ENCODE assay signal across 8 cellular contexts in genomic region chr10:80471009-80471408, GRCh38. TPM values are rescaled to one million over a fixed set of nuclear protein-coding genes. Genes with fewer than 3 reads are reported as not detected.
DNase-seq lines count a peak whose midpoint lies in the region; ATAC-seq lines count a peak whose summit lies in the region.

No MANE protein-coding gene starts in this region.

- H3K27ac Mint-ChIP-seq in immature natural killer cell = peak overlapping the region; percentile 80 to 95 (median 86)

- H3K36me3 Mint-ChIP-seq in activated T-cell treated with anti-CD3 and anti-CD28 coated beads, Interleukin-2, amount 50 U/mL, for 4 hours (ENCODE audit: insufficient read depth) = peaks cover 14% of the 10 kb centered on the region
- H3K36me3 Mint-ChIP-seq in immature natural killer cell = peaks cover 0 to 6% (median 3%) of the 10 kb centered on the region in 3 donors

- no peaks in the 10 kb centered on the region for H3K27me3 Mint-ChIP-seq in activated T-cell treated with anti-CD3 and anti-CD28 coated beads, Interleukin-2, amount 50 U/mL, for 4 hours (ENCODE audit: low read depth)
- H3K27me3 Mint-ChIP-seq in immature natural killer cell (ENCODE audit: low read depth in 3 of 3) = peaks cover 0 to 4% (median 0%) of the 10 kb centered on the region in 3 donors

- peaks cover 94% of the 10 kb centered on the region for H3K4me1 Mint-ChIP-seq in activated T-cell treated with anti-CD3 and anti-CD28 coated beads, Interleukin-2, amount 50 U/mL, for 4 hours (ENCODE audit: low read depth)
- H3K4me1 Mint-ChIP-seq in immature natural killer cell = peaks cover 96 to 99% of the 10 kb centered on the region in 2 donors

- H3K4me3 Mint-ChIP-seq in activated T-cell treated with anti-CD3 and anti-CD28 coated beads, Interleukin-2, amount 50 U/mL, for 4 hours = peak overlapping the region; percentile 64
- peak overlapping the region; percentile 58 to 81 (median 69) for H3K4me3 Mint-ChIP-seq in immature natural killer cell

- H3K27ac ChIP-seq in temporal lobe (ENCODE audit: low read depth, low read length) = peak overlapping the region; percentile 52

- peak; percentile 55 to 58 for ATAC-seq in activated T-cell treated with anti-CD3 and anti-CD28 coated beads, Interleukin-2, amount 50 U/mL, for 4 hours
- ATAC-seq in GM21825 (IDR thresholded peaks at IDR 0.05; ENCODE audit: unreplicated experiment) = no peak

- no peaks in the 10 kb centered on the region for H3K9me3 Mint-ChIP-seq in activated T-cell treated with anti-CD3 and anti-CD28 coated beads, Interleukin-2, amount 50 U/mL, for 4 hours
- H3K9me3 Mint-ChIP-seq in immature natural killer cell = no peaks in the 10 kb centered on the region

- DNase-seq in activated T-cell treated with anti-CD3 and anti-CD28 coated beads, Interleukin-2, amount 50 U/mL, for 4 hours = no peak
- DNase-seq in activated T-cell treated with anti-CD3 and anti-CD28 coated beads for 4 hours (no peak), immature natural killer cell (no peak), anterior cingulate cortex (lab: John Stamatoyannopoulos, UW) (no peak), DMS 273 (lab: John Stamatoyannopoulos, UW; ENCODE audit: unreplicated experiment) (no peak)
- peak; percentile 59 to 67 for DNase-seq in activated T-cell treated with anti-CD3 and anti-CD28 coated beads, Interleukin-2, amount 50 U/mL, for 48 hours

RNA-seq across cellular contexts. Expression of gene TSPAN14, which starts 16.9 kb away (rescaled TPM):
- 10 to 100 TPM; 31.8 to 36.2 (median 35.0) TPM for total RNA-seq in activated T-cell treated with anti-CD3 and anti-CD28 coated beads, Interleukin-2, amount 50 U/mL, for 4 hours
- polyA plus RNA-seq in immature natural killer cell = 100 to 1,000 TPM; 141 to 363 (median 226) TPM
- 27.8 TPM for total RNA-seq in temporal lobe

Comparison
In these comparisons a context has a peak if more than half of its experiments do, and no peak if none do; other contexts are left out.
1. DNase-seq: peak in activated T-cell treated with anti-CD3 and anti-CD28 coated beads, Interleukin-2, amount 50 U/mL, for 48 hours (2 of 2); none in activated T-cell treated with anti-CD3 and anti-CD28 coated beads, Interleukin-2, amount 50 U/mL, for 4 hours (single experiment), activated T-cell treated with anti-CD3 and anti-CD28 coated beads for 4 hours (single experiment), immature natural killer cell (0 of 3), anterior cingulate cortex (0 of 58) and DMS 273 (single experiment).